11 cellular contexts compared by ENCODE assay signal in genomic region chr3:124826703-124827102, GRCh38.
A peak's percentile ranks its signal among the peaks of the same experiment; 100 is the strongest.
DNase-seq lines count a peak whose midpoint lies in the region; ATAC-seq and TF ChIP-seq lines count a peak whose summit lies in the region.
"Had no signal": no experiment of that assay in that cellular context is flagged by ENCODE, and none has a peak within 500 bp of the region (broad histone marks: within the 10 kb centered on the region; RNA-seq: fewer than 3 reads in every experiment).

No MANE protein-coding gene starts in this region.

- ATAC-seq in CD4-positive, alpha-beta T cell (ENCODE audit: poor library complexity) = no peak
- no peak for ATAC-seq in GM19023 (IDR thresholded peaks at IDR 0.05; ENCODE audit: unreplicated experiment)
- ATAC-seq: left colon had no signal

- POLR2A ChIA-PET in CD4-positive, alpha-beta T cell (lab: Charles Lee) = no interaction called here

- TF ChIP-seq CTCF in suprapubic skin (IDR thresholded peaks at IDR 0.05) = no peak
- TF ChIP-seq CTCF in CD4-positive, alpha-beta T cell (IDR thresholded peaks at IDR 0.05) = no peak

- intact Hi-C loops in CD4-positive, alpha-beta T cell (cut with DNase I, micrococcal nuclease) = no loop called here

- peaks cover 5 to 7% (median 6%) of the 10 kb centered on the region in 3 donors for H3K27me3 Mint-ChIP-seq in immature natural killer cell (ENCODE audit: low read depth in 3 of 3)
- H3K27me3 Mint-ChIP-seq in CD4-positive, alpha-beta T cell = peaks cover 4% of the 10 kb centered on the region

- H3K27ac ChIP-seq in iPS-18a (ENCODE audit: low read length) = peak overlapping the region; percentile 58
- H3K27ac ChIP-seq in suprapubic skin = peak overlapping the region; percentile 72
- no peak overlapping the region for H3K27ac ChIP-seq in CD4-positive, alpha-beta T cell (ENCODE audit: low read depth, low read length)

- DNase-seq in HT1080 (ENCODE audit: low read depth) = peak; percentile 81
- DNase-seq in astrocyte of the hippocampus (ENCODE audit: low read depth, low spot score) = peak; percentile 95
- no peak for DNase-seq in suprapubic skin (ENCODE audit: low spot score in 2 of 2)
- DNase-seq in immature natural killer cell = no peak
- DNase-seq in CD4-positive, alpha-beta T cell = no peak
- DNase-seq: activated CD4-positive, CD25-positive, alpha-beta regulatory T cell treated with anti-CD3 and anti-CD28 coated beads, Interleukin-2, amount 50 U/mL, for 72 hours; central memory CD4-positive, alpha-beta T cell; stimulated activated CD4-positive, alpha-beta T cell treated with anti-CD3 and anti-CD28 coated beads, Interleukin-2, amount 100 ng/mL, for 24 hours had no signal

- peak overlapping the region; percentile 40 for H3K9ac ChIP-seq in iPS-18a (ENCODE audit: low read length)

- no peak overlapping the region for H3K4me3 Mint-ChIP-seq in immature natural killer cell
- no peak overlapping the region for H3K4me3 Mint-ChIP-seq in CD4-positive, alpha-beta T cell

- CTCF ChIA-PET in CD4-positive, alpha-beta T cell (lab: Charles Lee) = no interaction called here

- H3K27ac Mint-ChIP-seq in immature natural killer cell = no peak overlapping the region
- no peak overlapping the region for H3K27ac Mint-ChIP-seq in CD4-positive, alpha-beta T cell

- H3K36me3 Mint-ChIP-seq in immature natural killer cell = no peaks in the 10 kb centered on the region
- H3K36me3 Mint-ChIP-seq in CD4-positive, alpha-beta T cell (ENCODE audit: low read depth) = no peaks in the 10 kb centered on the region

- TF ChIP-seq POLR2A in suprapubic skin (IDR thresholded peaks at IDR 0.05) = no peak

- H3K4me1 ChIP-seq in iPS-18a (ENCODE audit: control insufficient read depth, low read depth, low read length) (peaks cover 45% of the 10 kb centered on the region), suprapubic skin (peaks cover 48% of the 10 kb centered on the region)

- TF ChIP-seq EP300 in suprapubic skin (IDR thresholded peaks at IDR 0.05) = no peak

- no peaks in the 10 kb centered on the region for H3K9me3 Mint-ChIP-seq in immature natural killer cell
- no peaks in the 10 kb centered on the region for H3K9me3 Mint-ChIP-seq in CD4-positive, alpha-beta T cell

- H3K9me3 ChIP-seq in iPS-18a (ENCODE audit: control insufficient read depth, low read depth, low read length) (no peaks in the 10 kb centered on the region), suprapubic skin (no peaks in the 10 kb centered on the region)
- no peaks in the 10 kb centered on the region for H3K9me3 ChIP-seq in CD4-positive, alpha-beta T cell (ENCODE audit: control insufficient read depth, low read length)

- H3K27me3 ChIP-seq in iPS-18a (ENCODE audit: control insufficient read depth, insufficient read depth, low read length) (no peaks in the 10 kb centered on the region), suprapubic skin (no peaks in the 10 kb centered on the region)
- H3K27me3 ChIP-seq in CD4-positive, alpha-beta T cell (ENCODE audit: control insufficient read depth, insufficient read depth, low read length) = peaks cover 4% of the 10 kb centered on the region

- WGBS in suprapubic skin = 8% methylated on average over 3 of the region's 3 CpGs

- H3K4me1 Mint-ChIP-seq in immature natural killer cell = no peaks in the 10 kb centered on the region
- no peaks in the 10 kb centered on the region for H3K4me1 Mint-ChIP-seq in CD4-positive, alpha-beta T cell (ENCODE audit: low read depth)

- H3K4me3 ChIP-seq in iPS-18a (ENCODE audit: low read length) = peak overlapping the region; percentile 26
- H3K4me3 ChIP-seq in suprapubic skin = no peak overlapping the region

- H3K36me3 ChIP-seq in iPS-18a (ENCODE audit: control insufficient read depth, low read depth, low read length) = no peaks in the 10 kb centered on the region
- no peaks in the 10 kb centered on the region for H3K36me3 ChIP-seq in suprapubic skin

Comparison
In these comparisons a context has a peak if more than half of its experiments do, and no peak if none do; other contexts are left out.
1. DNase-seq: peak in HT1080 (single experiment) and astrocyte of the hippocampus (single experiment); none in suprapubic skin (0 of 2), immature natural killer cell (0 of 3) and CD4-positive, alpha-beta T cell (0 of 10).